24 cellular contexts compared by ENCODE assay signal in genomic region chr15:77798847-77799246, GRCh38.
"Had no signal": no experiment of that assay in that cellular context is flagged by ENCODE, and none has a peak within 500 bp of the region (broad histone marks: within the 10 kb centered on the region; RNA-seq: fewer than 3 reads in every experiment).

No MANE protein-coding gene starts in this region.

- H3K27ac Mint-ChIP-seq: dendritic cell treated with granulocyte-macrophage colony-stimulating factor and Interleukin-4, amounts not matched to agents 40 ng/mL and 50 ng/mL, for 4 days; effector memory CD8-positive, alpha-beta T cell; endodermal cell; memory B cell had no signal

- H3K9me3 ChIP-seq: colonic mucosa, esophagus squamous epithelium, gastrocnemius medialis, heart right ventricle, left lung, lower lobe of right lung had no signal

- H3K4me1 Mint-ChIP-seq: memory B cell had no signal

- H3K9me3 Mint-ChIP-seq: dendritic cell treated with granulocyte-macrophage colony-stimulating factor and Interleukin-4, amounts not matched to agents 40 ng/mL and 50 ng/mL, for 4 days; effector memory CD8-positive, alpha-beta T cell; endodermal cell had no signal

- H3K27me3 ChIP-seq: colonic mucosa, gastrocnemius medialis had no signal

- H3K4me3 ChIP-seq: colonic mucosa, esophagus squamous epithelium, gastrocnemius medialis, heart right ventricle, left lung, lower lobe of right lung had no signal

- FAIRE-seq: endometrium, islet of Langerhans, keratinocyte had no signal

- H3K36me3 Mint-ChIP-seq: memory B cell had no signal

- H3K36me3 ChIP-seq: colonic mucosa, esophagus squamous epithelium, gastrocnemius medialis, heart right ventricle, left lung, lower lobe of right lung had no signal

- H3K4me3 Mint-ChIP-seq: dendritic cell treated with granulocyte-macrophage colony-stimulating factor and Interleukin-4, amounts not matched to agents 40 ng/mL and 50 ng/mL, for 4 days; effector memory CD8-positive, alpha-beta T cell; endodermal cell; memory B cell had no signal

- DNase-seq: colonic mucosa; cortex of kidney; effector CD8-positive, alpha-beta T cell; effector memory CD8-positive, alpha-beta T cell; endodermal cell; erythroblast; esophagus squamous epithelium; foreskin fibroblast; foreskin melanocyte; gastrocnemius medialis; glutamatergic neuron; heart right ventricle; hippocampal formation; left cardiac atrium; left lung; left ventricle myocardium superior; lower lobe of right lung; mesendoderm had no signal

- ATAC-seq: effector memory CD8-positive, alpha-beta T cell; gastrocnemius medialis; left cardiac atrium; left lung; left ventricle myocardium superior; lower lobe of right lung had no signal

- H3K4me1 ChIP-seq: colonic mucosa, esophagus squamous epithelium, gastrocnemius medialis, heart right ventricle, left lung, lower lobe of right lung had no signal

- H3K27ac ChIP-seq: colonic mucosa, epithelial cell of prostate, esophagus squamous epithelium, gastrocnemius medialis, heart right ventricle, left lung, lower lobe of right lung had no signal
